In genomic region chr4:99824070-99824599, GRCh38 we compare ENCODE assay signal across 27 cellular contexts. TPM values are rescaled to one million over a fixed set of nuclear protein-coding genes. Genes with fewer than 3 reads are reported as not detected.
DNase-seq lines count a peak whose midpoint lies in the region; ATAC-seq and TF ChIP-seq lines count a peak whose summit lies in the region.
"Had no signal": no experiment of that assay in that cellular context is flagged by ENCODE, and none has a peak within 500 bp of the region (broad histone marks: within the 10 kb centered on the region; RNA-seq: fewer than 3 reads in every experiment).

No MANE protein-coding gene starts in this region.

- no peak overlapping the region for H3K9ac ChIP-seq in adipocyte (ENCODE audit: low read length)
- H3K9ac ChIP-seq: GM23248 had no signal

- H3K27ac ChIP-seq in neutrophil, result peak overlapping the region; percentile 96
- H3K27ac ChIP-seq: C4-2B, esophagus muscularis mucosa, GM23248, HL-60, stomach, thyroid gland had no signal

- ATAC-seq in activated naive CD8-positive, alpha-beta T cell treated with anti-CD3 and anti-CD28 coated beads, Interleukin-2, amount 50 U/mL, for 24 hours, result peak; percentile 65
- ATAC-seq in HG03457 (IDR thresholded peaks at IDR 0.05; ENCODE audit: unreplicated experiment), result no peak
- ATAC-seq: sciatic nerve had no signal

- H3K27me3 ChIP-seq in adipocyte (replicated peaks; ENCODE audit: control insufficient read depth, insufficient read depth, low read length) (no peaks in the 10 kb centered on the region), neutrophil (no peaks in the 10 kb centered on the region)
- H3K27me3 ChIP-seq: esophagus muscularis mucosa, stomach, thyroid gland had no signal

- H3K4me1 ChIP-seq in adipocyte (ENCODE audit: control insufficient read depth, insufficient read depth, low read length) (peaks cover 5% of the 10 kb centered on the region), neutrophil (ENCODE audit: control insufficient read depth in 1 of 2, insufficient read depth in 1 of 2, low read depth in 1 of 2, low read length in 1 of 2) (peaks cover 55 to 74% of the 10 kb centered on the region in 2 experiments)
- H3K4me1 ChIP-seq: Caco-2, stomach, thyroid gland had no signal

- H3K27ac Mint-ChIP-seq in activated naive CD8-positive, alpha-beta T cell treated with anti-CD3 and anti-CD28 coated beads, Interleukin-2, amount 50 U/mL, for 24 hours, result peak overlapping the region; percentile 60
- H3K27ac Mint-ChIP-seq in activated naive CD8-positive, alpha-beta T cell treated with anti-CD3 and anti-CD28 coated beads for 36 hours, result no peak overlapping the region
- H3K27ac Mint-ChIP-seq: progenitor cell of endocrine pancreas had no signal

- peaks cover 73% of the 10 kb centered on the region for H3K4me1 Mint-ChIP-seq in activated naive CD8-positive, alpha-beta T cell treated with anti-CD3 and anti-CD28 coated beads, Interleukin-2, amount 50 U/mL, for 24 hours
- H3K4me1 Mint-ChIP-seq in activated naive CD8-positive, alpha-beta T cell treated with anti-CD3 and anti-CD28 coated beads for 36 hours, result peaks cover 54% of the 10 kb centered on the region

- no peak for DNase-seq in activated naive CD8-positive, alpha-beta T cell treated with anti-CD3 and anti-CD28 coated beads, Interleukin-2, amount 50 U/mL, for 24 hours
- DNase-seq in activated naive CD8-positive, alpha-beta T cell treated with anti-CD3 and anti-CD28 coated beads for 36 hours, result no peak
- peak; percentile 18 for DNase-seq in adipocyte (ENCODE audit: low read depth)
- no peak for DNase-seq in GM10266 (ENCODE audit: extremely low spot score)
- DNase-seq in DMS 273 treated with DMSO at 0.1 percent for 48 hours (lab: John Stamatoyannopoulos, UW), result no peak
- DNase-seq: activated CD4-positive, CD25-positive, alpha-beta regulatory T cell; activated naive CD4-positive, alpha-beta T cell; Caco-2; caudate nucleus; cortex of kidney; DMS79 treated with DMSO at 0.1 percent for 48 hours; GM23248; hippocampal formation; NCI-H1436; NCI-H2081 treated with DMSO at 0.1 percent for 48 hours; NCI-H748 treated with DMSO at 0.1 percent for 48 hours; stimulated activated CD4-positive, alpha-beta T cell treated with anti-CD3 and anti-CD28 coated beads, Interleukin-4, amount 100 ng/mL, for 4 hours; stomach; SW 1271; thyroid gland had no signal

- H3K36me3 Mint-ChIP-seq in activated naive CD8-positive, alpha-beta T cell treated with anti-CD3 and anti-CD28 coated beads, Interleukin-2, amount 50 U/mL, for 24 hours (ENCODE audit: low read depth), result peaks cover 27% of the 10 kb centered on the region
- H3K36me3 Mint-ChIP-seq in activated naive CD8-positive, alpha-beta T cell treated with anti-CD3 and anti-CD28 coated beads for 36 hours, result peaks cover 46% of the 10 kb centered on the region

- H3K9me3 Mint-ChIP-seq in activated naive CD8-positive, alpha-beta T cell treated with anti-CD3 and anti-CD28 coated beads, Interleukin-2, amount 50 U/mL, for 24 hours, result no peaks in the 10 kb centered on the region
- H3K9me3 Mint-ChIP-seq in activated naive CD8-positive, alpha-beta T cell treated with anti-CD3 and anti-CD28 coated beads for 36 hours, result no peaks in the 10 kb centered on the region

- no peaks in the 10 kb centered on the region for H3K27me3 Mint-ChIP-seq in activated naive CD8-positive, alpha-beta T cell treated with anti-CD3 and anti-CD28 coated beads, Interleukin-2, amount 50 U/mL, for 24 hours
- no peaks in the 10 kb centered on the region for H3K27me3 Mint-ChIP-seq in activated naive CD8-positive, alpha-beta T cell treated with anti-CD3 and anti-CD28 coated beads for 36 hours
- H3K27me3 Mint-ChIP-seq: progenitor cell of endocrine pancreas had no signal

- no peak overlapping the region for H3K4me3 Mint-ChIP-seq in activated naive CD8-positive, alpha-beta T cell treated with anti-CD3 and anti-CD28 coated beads, Interleukin-2, amount 50 U/mL, for 24 hours
- H3K4me3 Mint-ChIP-seq in activated naive CD8-positive, alpha-beta T cell treated with anti-CD3 and anti-CD28 coated beads for 36 hours, result no peak overlapping the region

- H3K9me3 ChIP-seq in adipocyte (ENCODE audit: control insufficient read depth, low read length) (no peaks in the 10 kb centered on the region), neutrophil (no peaks in the 10 kb centered on the region)
- H3K9me3 ChIP-seq: Caco-2, esophagus muscularis mucosa, stomach, thyroid gland had no signal

- H3K4me3 ChIP-seq in adipocyte (ENCODE audit: low read length), result no peak overlapping the region
- H3K4me3 ChIP-seq in neutrophil (ENCODE audit: low read depth in 1 of 2, low read length in 1 of 2), result no peak overlapping the region
- H3K4me3 ChIP-seq: esophagus muscularis mucosa, GM23248, stomach, thyroid gland had no signal

- no peaks in the 10 kb centered on the region for H3K36me3 ChIP-seq in adipocyte (ENCODE audit: control insufficient read depth, insufficient read depth, low read length, severe bottlenecking)
- H3K36me3 ChIP-seq in neutrophil, result peaks cover 5% of the 10 kb centered on the region
- H3K36me3 ChIP-seq: esophagus muscularis mucosa, stomach, thyroid gland had no signal

- TF ChIP-seq CTCF in neutrophil (IDR thresholded peaks at IDR 0.05), result no peak
- TF ChIP-seq CTCF in GM10266 (IDR thresholded peaks at IDR 0.05; ENCODE audit: control insufficient read depth, insufficient read depth, low read depth, missing control alignments), result no peak

RNA-seq across cellular contexts. Expression of gene DAPP1, which starts 7.5 kb away (rescaled TPM):
- total RNA-seq in activated naive CD8-positive, alpha-beta T cell treated with anti-CD3 and anti-CD28 coated beads for 36 hours, result 10 to 100 TPM; 37.9 to 39.7 TPM
- total RNA-seq: Caco-2, GM23248 had no signal
